ENCODE assay signal across 8 cellular contexts in the genomic region with DNA sequence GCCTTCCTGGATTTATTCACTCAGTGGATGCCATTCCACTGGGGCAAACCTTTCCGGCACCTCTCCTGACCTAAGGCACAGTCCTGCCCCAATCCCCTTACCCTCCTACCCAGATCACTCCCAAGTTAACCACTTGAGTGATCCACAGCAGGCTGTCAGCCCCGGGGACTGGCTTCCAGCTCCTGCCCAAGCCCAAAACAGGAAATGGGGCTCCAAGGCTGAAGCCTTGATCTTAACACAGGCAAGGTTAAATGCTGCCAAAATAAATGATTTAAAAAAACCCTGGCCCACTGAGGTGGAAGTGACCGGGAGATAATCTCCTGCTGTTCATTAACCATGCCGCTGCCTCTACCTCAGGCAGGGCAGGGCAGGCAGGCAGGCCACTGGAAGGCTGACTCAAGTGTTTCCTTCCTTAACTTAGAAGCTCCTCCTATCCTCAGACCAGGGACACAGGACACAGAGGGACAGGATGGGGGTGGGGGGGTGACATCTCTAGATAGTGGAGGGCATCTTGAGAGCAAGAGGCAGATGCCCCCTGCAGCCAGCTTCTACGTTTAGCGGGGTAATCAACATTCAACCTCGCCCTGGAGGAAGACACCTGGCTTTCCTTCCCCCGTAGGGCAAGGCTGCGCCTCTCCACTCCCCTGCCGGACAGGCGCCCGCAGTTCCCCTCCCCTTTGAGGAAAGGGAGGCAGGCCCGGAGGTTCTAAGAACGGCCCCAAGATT. TPM values are rescaled to one million over a fixed set of nuclear protein-coding genes. Genes with fewer than 3 reads are reported as not detected.
A peak's percentile ranks its signal among the peaks of the same experiment; 100 is the strongest.
DNase-seq lines count a peak whose midpoint lies in the region; ATAC-seq, FAIRE-seq and TF ChIP-seq lines count a peak whose summit lies in the region.

No MANE protein-coding gene starts in this region.

- FAIRE-seq in small intestine (lab: Jason Lieb, UNC), result no peak

- no peaks in the 10 kb centered on the region for H3K36me3 ChIP-seq in small intestine (ENCODE audit: control insufficient read depth in 2 of 2, insufficient read depth in 2 of 2, low read length in 2 of 2)

- WGBS in small intestine, 3 donors, result 8 to 20% (median 14%) methylated on average over 10 to 14 of the region's 14 CpGs

- in situ Hi-C loops in G401 (cut with HindIII; ENCODE audit: low sequenced_read_pairs) (no loop called here), astrocyte of the spinal cord (cut with HindIII; ENCODE audit: low sequenced_read_pairs) (no loop called here)

- DNase-seq in G401 (ENCODE audit: low spot score) (peak; percentile 53), NCI-H69 (lab: John Stamatoyannopoulos, UW) (peak; percentile 9), astrocyte of the spinal cord (ENCODE audit: low read depth, low spot score) (peak; percentile 58), iPS-NIHi7 (ENCODE audit: extremely low spot score) (peak; percentile 69), small intestine (peak; percentile 58), NK-92 (lab: John Stamatoyannopoulos, UW; ENCODE audit: unreplicated experiment) (no peak)

- no peaks in the 10 kb centered on the region for H3K9me3 ChIP-seq in small intestine (ENCODE audit: control insufficient read depth, low read depth)

- no peaks in the 10 kb centered on the region for H3K27me3 ChIP-seq in small intestine (ENCODE audit: control insufficient read depth in 2 of 2, insufficient read depth in 2 of 2, low read length in 2 of 2)

- peak overlapping the region in 1 of 2 donors; percentile 72 for H3K27ac ChIP-seq in small intestine (ENCODE audit: low read depth in 1 of 2, low read length in 1 of 2)

- ATAC-seq in HG03571 (IDR thresholded peaks at IDR 0.05; ENCODE audit: unreplicated experiment), result no peak
- ATAC-seq in GM21515 (IDR thresholded peaks at IDR 0.05; ENCODE audit: unreplicated experiment), result no peak

- H3K4me1 ChIP-seq in small intestine (ENCODE audit: control insufficient read depth in 2 of 2, insufficient read depth in 1 of 2, low read depth in 1 of 2, low read length in 1 of 2), result peaks cover 0 to 2% of the 10 kb centered on the region in 2 donors

- TF ChIP-seq CTCF in astrocyte of the spinal cord (IDR thresholded peaks at IDR 0.05; ENCODE audit: low read depth, low read length), result no peak

- H3K4me3 ChIP-seq in astrocyte of the spinal cord (ENCODE audit: low read depth, low read length), result peak overlapping the region; percentile 63
- H3K4me3 ChIP-seq in small intestine (ENCODE audit: low read depth in 1 of 2, low read length in 2 of 2), result peak overlapping the region in 1 of 2 donors; percentile 81

RNA-seq across cellular contexts. Expression of a gene that starts 1.3 kb away (rescaled TPM):
- 18.1 and 19.0 TPM in 2 replicates for total RNA-seq in G401 (2014; rRNA removed; shearing (Covaris generic))
- polyA plus RNA-seq in small intestine, result 10 to 100 TPM in 1 of 3 donors, 1 to 10 TPM in 2; 5.1 to 11.5 (median 5.1) TPM

RNA-seq across cellular contexts. Expression of a gene that starts 40.0 kb away (rescaled TPM):
- 11.4 and 24.6 TPM in 2 replicates for total RNA-seq in G401 (2014; rRNA removed; shearing (Covaris generic))
- 10 to 100 TPM in 1 of 3 donors, 1 to 10 TPM in 2; 5.4 to 11.1 (median 8.5) TPM for polyA plus RNA-seq in small intestine
